ENCODE assay signal across 30 cellular contexts in genomic region chr5:66621146-66621545, GRCh38. TPM values are rescaled to one million over a fixed set of nuclear protein-coding genes. Genes with fewer than 3 reads are reported as not detected.
A peak's percentile ranks its signal among the peaks of the same experiment; 100 is the strongest.
DNase-seq lines count a peak whose midpoint lies in the region; ATAC-seq and TF ChIP-seq lines count a peak whose summit lies in the region.
"Had no signal": no experiment of that assay in that cellular context is flagged by ENCODE, and none has a peak within 500 bp of the region (broad histone marks: within the 10 kb centered on the region; RNA-seq: fewer than 3 reads in every experiment).

No MANE protein-coding gene starts in this region.

- TF ChIP-seq POLR2A in upper lobe of left lung (IDR thresholded peaks at IDR 0.05), result no peak

- no peak for ATAC-seq in T-cell (replicated peaks in 1 of 4)
- ATAC-seq in upper lobe of left lung (ENCODE audit: low FRiP score in 2 of 2), result no peak
- ATAC-seq: activated T-helper 17 cell treated with anti-CD3 and anti-CD28 coated beads, Interleukin-2, amount 50 U/mL, for 72 hours; Right ventricle myocardium inferior had no signal

- no peak for TF ChIP-seq CTCF in chondrocyte (IDR thresholded peaks at IDR 0.05)
- TF ChIP-seq CTCF in osteocyte (IDR thresholded peaks at IDR 0.05), result no peak
- TF ChIP-seq CTCF in upper lobe of left lung (IDR thresholded peaks at IDR 0.05), result no peak

- H3K27me3 Mint-ChIP-seq in chondrocyte (ENCODE audit: low read depth), result no peaks in the 10 kb centered on the region
- no peaks in the 10 kb centered on the region for H3K27me3 Mint-ChIP-seq in osteocyte (ENCODE audit: unreplicated experiment)
- peaks cover 0 to 9% of the 10 kb centered on the region in 2 donors for H3K27me3 Mint-ChIP-seq in T-cell
- H3K27me3 Mint-ChIP-seq: activated B cell treated with CpG ODN at 0.5 μM for 24 hours, memory B cell had no signal

- H3K4me3 Mint-ChIP-seq in chondrocyte (ENCODE audit: unreplicated experiment) (no peak overlapping the region), osteocyte (ENCODE audit: unreplicated experiment) (no peak overlapping the region), T-cell (no peak overlapping the region)
- H3K4me3 Mint-ChIP-seq: activated B cell treated with CpG ODN at 0.5 μM for 24 hours; activated naive CD8-positive, alpha-beta T cell; activated T-helper 17 cell treated with anti-CD3 and anti-CD28 coated beads, Interleukin-2, amount 50 U/mL, for 72 hours; central memory CD8-positive, alpha-beta T cell; immature natural killer cell; memory B cell had no signal

- H3K4me1 Mint-ChIP-seq in chondrocyte (ENCODE audit: low read depth) (peaks cover 44% of the 10 kb centered on the region), osteocyte (ENCODE audit: unreplicated experiment) (peaks cover 5% of the 10 kb centered on the region), T-cell (peaks cover 4 to 9% (median 6%) of the 10 kb centered on the region in 3 donors)

- H3K9me3 Mint-ChIP-seq in chondrocyte (ENCODE audit: low read depth), result peaks cover 11% of the 10 kb centered on the region
- H3K9me3 Mint-ChIP-seq in osteocyte (ENCODE audit: unreplicated experiment), result peaks cover 9% of the 10 kb centered on the region
- no peaks in the 10 kb centered on the region for H3K9me3 Mint-ChIP-seq in T-cell
- H3K9me3 Mint-ChIP-seq: activated B cell treated with CpG ODN at 0.5 μM for 24 hours; activated T-helper 17 cell treated with anti-CD3 and anti-CD28 coated beads, Interleukin-2, amount 50 U/mL, for 72 hours; central memory CD8-positive, alpha-beta T cell had no signal

- H3K36me3 Mint-ChIP-seq in chondrocyte (ENCODE audit: low read depth) (no peaks in the 10 kb centered on the region), osteocyte (ENCODE audit: unreplicated experiment) (peaks cover 2% of the 10 kb centered on the region), T-cell (no peaks in the 10 kb centered on the region)
- H3K36me3 Mint-ChIP-seq: activated naive CD8-positive, alpha-beta T cell; immature natural killer cell had no signal

- TF ChIP-seq EP300 in Ishikawa (IDR thresholded peaks at IDR 0.05; ENCODE audit: borderline replicate concordance) (no peak), upper lobe of left lung (IDR thresholded peaks at IDR 0.05) (no peak)

- 47 to 58% methylated on average over 2 of the region's 2 CpGs for WGBS in upper lobe of left lung, 2 donors

- CTCF ChIA-PET in T-cell (lab: Charles Lee), result no interaction called here

- H3K9me3 ChIP-seq in upper lobe of left lung, result peaks cover 0 to 3% (median 0%) of the 10 kb centered on the region in 4 donors
- H3K9me3 ChIP-seq: ascending aorta, stomach, thyroid gland had no signal

- H3K36me3 ChIP-seq in upper lobe of left lung, result no peaks in the 10 kb centered on the region
- H3K36me3 ChIP-seq: ascending aorta; BLaER1 treated with 17β-estradiol and CSF1 and Interleukin-3, amounts not matched to agents 10 nM and 100 nM; stomach; thyroid gland had no signal

- H3K27me3 ChIP-seq in upper lobe of left lung, result no peaks in the 10 kb centered on the region
- H3K27me3 ChIP-seq: ascending aorta; BLaER1 treated with 17β-estradiol and CSF1 and Interleukin-3, amounts not matched to agents 10 nM and 100 nM; dorsolateral prefrontal cortex; stomach; thyroid gland had no signal

- peaks cover 0 to 23% (median 9%) of the 10 kb centered on the region in 4 donors for H3K4me1 ChIP-seq in upper lobe of left lung
- H3K4me1 ChIP-seq: ascending aorta had no signal

- no peak overlapping the region for H3K4me3 ChIP-seq in upper lobe of left lung
- H3K4me3 ChIP-seq: ascending aorta; BLaER1 treated with 17β-estradiol and CSF1 and Interleukin-3, amounts not matched to agents 10 nM and 100 nM; dorsolateral prefrontal cortex; PC-9; stomach; thyroid gland had no signal

- POLR2A ChIA-PET in T-cell (lab: Charles Lee), result no interaction called here

- no peak overlapping the region for H3K27ac ChIP-seq in upper lobe of left lung
- H3K27ac ChIP-seq: ascending aorta; BLaER1 treated with 17β-estradiol and CSF1 and Interleukin-3, amounts not matched to agents 10 nM and 100 nM; dorsolateral prefrontal cortex; PC-9; stomach had no signal

- no peak for TF ChIP-seq RAD21 in Ishikawa (IDR thresholded peaks at IDR 0.05; ENCODE audit: low read depth)

- DNase-seq in EH (ENCODE audit: low read depth) (peak; percentile 3), chondrocyte (ENCODE audit: low spot score) (no peak), osteocyte (ENCODE audit: extremely low spot score, unreplicated experiment) (no peak), T-cell (no peak), AG08396 (ENCODE audit: low spot score) (no peak), upper lobe of left lung (no peak)
- DNase-seq: activated B cell treated with CpG ODN at 0.5 μM for 24 hours; activated CD4-positive, alpha-beta T cell treated with anti-CD3 and anti-CD28 coated beads, Interleukin-2, amount 50 U/mL, for 4 hours; activated CD8-positive, alpha-beta memory T cell treated with anti-CD3 and anti-CD28 coated beads, Interleukin-2, amount 50 U/mL, for 4 hours; DMS79; dorsolateral prefrontal cortex; hypothalamus; immature natural killer cell; NCI-H1092 treated with DMSO at 0.1 percent for 48 hours; NCI-H1930; NCI-H524 treated with DMSO at 0.1 percent for 48 hours; nucleus accumbens; PC-9; small intestine; stomach; T1000; thyroid gland had no signal

- H3K27ac Mint-ChIP-seq in chondrocyte (ENCODE audit: unreplicated experiment) (peak overlapping the region; percentile 45), osteocyte (ENCODE audit: unreplicated experiment) (peak overlapping the region; percentile 3), T-cell (no peak overlapping the region)
- H3K27ac Mint-ChIP-seq: activated B cell treated with CpG ODN at 0.5 μM for 24 hours; activated naive CD8-positive, alpha-beta T cell; activated T-helper 17 cell treated with anti-CD3 and anti-CD28 coated beads, Interleukin-2, amount 50 U/mL, for 72 hours; immature natural killer cell; memory B cell had no signal

TF ChIP-seq in Ishikawa, 13 proteins besides CTCF, POLR2A, EP300 and RAD21:
- TF ChIP-seq, protein P1, sequence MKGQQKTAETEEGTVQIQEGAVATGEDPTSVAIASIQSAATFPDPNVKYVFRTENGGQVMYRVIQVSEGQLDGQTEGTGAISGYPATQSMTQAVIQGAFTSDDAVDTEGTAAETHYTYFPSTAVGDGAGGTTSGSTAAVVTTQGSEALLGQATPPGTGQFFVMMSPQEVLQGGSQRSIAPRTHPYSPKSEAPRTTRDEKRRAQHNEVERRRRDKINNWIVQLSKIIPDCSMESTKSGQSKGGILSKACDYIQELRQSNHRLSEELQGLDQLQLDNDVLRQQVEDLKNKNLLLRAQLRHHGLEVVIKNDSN (IDR thresholded peaks at IDR 0.05), result no peak
- TF ChIP-seq TEAD4 (IDR thresholded peaks at IDR 0.05), result peak; percentile 19; the same call in 1 of the 2 replicates

RNA-seq across cellular contexts. Expression of gene MAST4, which starts 25.0 kb away (rescaled TPM):
- total RNA-seq in chondrocyte (11.1 to 22.1 TPM (median 11.3 TPM) in 3 replicates), osteocyte (10.5 and 12.9 TPM in 2 replicates), T-cell (10 to 100 TPM; 26.1 to 35.5 (median 32.0) TPM), upper lobe of left lung (100 to 1,000 TPM in 1 of 6 donors, 10 to 100 TPM in 5; 44.8 to 229 (median 66.4) TPM)

Comparison
In these comparisons a context has a peak if more than half of its experiments do, and no peak if none do; other contexts are left out.
1. H3K27ac Mint-ChIP-seq: peak in chondrocyte (single experiment) and osteocyte (single experiment); none in T-cell (0 of 2).